8 cellular contexts compared by ENCODE assay signal in genomic region chr2:201363857-201364560, GRCh38. TPM values are rescaled to one million over a fixed set of nuclear protein-coding genes. Genes with fewer than 3 reads are reported as not detected.
DNase-seq lines count a peak whose midpoint lies in the region; ATAC-seq and TF ChIP-seq lines count a peak whose summit lies in the region.

No MANE protein-coding gene starts in this region.

- H3K27me3 ChIP-seq in left ventricle myocardium inferior (ENCODE audit: low read depth) (no peaks in the 10 kb centered on the region), smooth muscle cell (ENCODE audit: low read depth) (no peaks in the 10 kb centered on the region)

- no peak overlapping the region for H2AFZ ChIP-seq in smooth muscle cell (ENCODE audit: low read depth)

- no peaks in the 10 kb centered on the region for H3K79me2 ChIP-seq in smooth muscle cell (ENCODE audit: low read depth)

- no peak overlapping the region for H3K4me3 ChIP-seq in left ventricle myocardium inferior
- no peak overlapping the region for H3K4me3 ChIP-seq in smooth muscle cell

- H3K36me3 ChIP-seq in left ventricle myocardium inferior (peaks cover 72% of the 10 kb centered on the region), smooth muscle cell (ENCODE audit: low read depth) (no peaks in the 10 kb centered on the region)

- peaks cover 18 to 39% of the 10 kb centered on the region in 2 donors for H3K36me3 Mint-ChIP-seq in activated naive CD4-positive, alpha-beta T cell treated with anti-CD3 and anti-CD28 coated beads, Interleukin-2, amount 50 U/mL, for 72 hours

- H3K9ac ChIP-seq in smooth muscle cell (ENCODE audit: low read depth) = no peak overlapping the region

- no peak overlapping the region for H3K4me2 ChIP-seq in smooth muscle cell

- peak; percentile 54 for ATAC-seq in HG02852 (IDR thresholded peaks at IDR 0.05; ENCODE audit: unreplicated experiment)
- peak; percentile 79 to 90 for ATAC-seq in activated naive CD4-positive, alpha-beta T cell treated with anti-CD3 and anti-CD28 coated beads, Interleukin-2, amount 50 U/mL, for 72 hours

- peaks cover 22% of the 10 kb centered on the region for H3K4me1 ChIP-seq in left ventricle myocardium inferior
- no peaks in the 10 kb centered on the region for H3K4me1 ChIP-seq in smooth muscle cell (ENCODE audit: low read depth)

- WGBS in smooth muscle cell (ENCODE audit: low lambda C conversion rate) = 83% methylated on average over 2 of the region's 2 CpGs

- intact Hi-C loops in left ventricle myocardium inferior (cut with micrococcal nuclease) = loop anchor here (2.0 kb wide), 1 partner anchor 127 kb away; no protein-coding TSS in a partner anchor

- H4K20me1 ChIP-seq in smooth muscle cell (ENCODE audit: low read depth) = no peaks in the 10 kb centered on the region

- peak; percentile 5 to 19 for DNase-seq in stimulated activated CD4-positive, alpha-beta T cell treated with anti-CD3 and anti-CD28 coated beads, Interleukin-2, amount 100 ng/mL, for 24 hours
- no peak for DNase-seq in stimulated activated CD4-positive, alpha-beta T cell treated with anti-CD3 and anti-CD28 coated beads, Interleukin-4, amount 100 ng/mL, for 1 hour
- DNase-seq in NCI-H82 treated with DMSO at 0.1 percent for 48 hours (lab: John Stamatoyannopoulos, UW; ENCODE audit: unreplicated experiment) = peak; percentile 65
- peak; percentile 19 to 56 for DNase-seq in activated naive CD4-positive, alpha-beta T cell treated with anti-CD3 and anti-CD28 coated beads, Interleukin-2, amount 50 U/mL, for 72 hours (ENCODE audit: low spot score in 2 of 2)
- no peak for DNase-seq in left ventricle myocardium inferior
- DNase-seq in smooth muscle cell (lab: John Stamatoyannopoulos, UW; ENCODE audit: unreplicated experiment) = no peak
- no peak for DNase-seq in GOT3 (lab: John Stamatoyannopoulos, UW)

- peaks cover 21% of the 10 kb centered on the region for H3K9me3 ChIP-seq in left ventricle myocardium inferior (replicated peaks)
- H3K9me3 ChIP-seq in smooth muscle cell (replicated peaks; ENCODE audit: low read depth) = peaks cover 2% of the 10 kb centered on the region

- H3K9me3 Mint-ChIP-seq in activated naive CD4-positive, alpha-beta T cell treated with anti-CD3 and anti-CD28 coated beads, Interleukin-2, amount 50 U/mL, for 72 hours = peaks cover 0 to 13% of the 10 kb centered on the region in 2 donors

- TF ChIP-seq CTCF in left ventricle myocardium inferior (IDR thresholded peaks at IDR 0.05; ENCODE audit: borderline replicate concordance) = peak; percentile 87
- peak; percentile 57 for TF ChIP-seq CTCF in smooth muscle cell (IDR thresholded peaks at IDR 0.05; ENCODE audit: borderline replicate concordance, insufficient read depth, poor library complexity, severe bottlenecking)

- H3K27ac ChIP-seq in left ventricle myocardium inferior (replicated peaks) (no peak overlapping the region), smooth muscle cell (ENCODE audit: low read depth) (no peak overlapping the region)

- H3K27ac Mint-ChIP-seq in activated naive CD4-positive, alpha-beta T cell treated with anti-CD3 and anti-CD28 coated beads, Interleukin-2, amount 50 U/mL, for 72 hours = no peak overlapping the region

- no peaks in the 10 kb centered on the region for H3F3A ChIP-seq in smooth muscle cell (ENCODE audit: low read depth)

RNA-seq across cellular contexts. Expression of gene FLACC1, which starts 6.9 kb away (rescaled TPM):
- 1 to 10 TPM in 1 of 2 donors, under 1 TPM in 1; 0.43 to 1.0 TPM for total RNA-seq in activated naive CD4-positive, alpha-beta T cell treated with anti-CD3 and anti-CD28 coated beads, Interleukin-2, amount 50 U/mL, for 72 hours
- total RNA-seq in left ventricle myocardium inferior = 11.8 TPM
- 0.76 and 0.94 TPM in 2 replicates for total RNA-seq in smooth muscle cell
- 0.95 TPM in 1 of 2 replicates, not detected in the other for polyA plus RNA-seq in smooth muscle cell

Comparison
In these comparisons a context has a peak if more than half of its experiments do, and no peak if none do; other contexts are left out.
1. DNase-seq: peak in stimulated activated CD4-positive, alpha-beta T cell treated with anti-CD3 and anti-CD28 coated beads, Interleukin-2, amount 100 ng/mL, for 24 hours (2 of 2), NCI-H82 treated with DMSO at 0.1 percent for 48 hours (single experiment) and activated naive CD4-positive, alpha-beta T cell treated with anti-CD3 and anti-CD28 coated beads, Interleukin-2, amount 50 U/mL, for 72 hours (2 of 2); none in stimulated activated CD4-positive, alpha-beta T cell treated with anti-CD3 and anti-CD28 coated beads, Interleukin-4, amount 100 ng/mL, for 1 hour (single experiment), left ventricle myocardium inferior (single experiment), smooth muscle cell (single experiment) and GOT3 (single experiment).